28 cellular contexts compared by ENCODE assay signal in genomic region chr15:99068186-99068585, GRCh38.
"Had no signal": no experiment of that assay in that cellular context is flagged by ENCODE, and none has a peak within 500 bp of the region (broad histone marks: within the 10 kb centered on the region; RNA-seq: fewer than 3 reads in every experiment).

No MANE protein-coding gene starts in this region.

- H3K4me1 Mint-ChIP-seq: naive B cell; neural crest cell; stimulated activated effector memory CD8-positive, alpha-beta T cell treated with anti-CD3 and anti-CD28 coated beads, Interleukin-12 subunit alpha, Interleukin-12 subunit beta, amount 100 ng/mL, for 72 hours had no signal

- H3K27ac Mint-ChIP-seq: endodermal cell; mesothelial cell of epicardium; natural killer cell treated with Interleukin-12 subunit alpha and Interleukin-12 subunit beta and Interleukin-15 and Interleukin-18, amount 100 ng/mL, for 72 hours; stimulated activated effector memory CD8-positive, alpha-beta T cell treated with anti-CD3 and anti-CD28 coated beads, Interleukin-12 subunit alpha, Interleukin-12 subunit beta, amount 100 ng/mL, for 72 hours had no signal

- H3K27ac ChIP-seq: dorsolateral prefrontal cortex, epithelial cell of prostate, gastrocnemius medialis, stomach, thyroid gland, vagina had no signal

- H3K27me3 Mint-ChIP-seq: natural killer cell treated with Interleukin-12 subunit alpha and Interleukin-12 subunit beta and Interleukin-15 and Interleukin-18, amount 100 ng/mL, for 72 hours had no signal

- H3K4me1 ChIP-seq: gastrocnemius medialis, stomach, thyroid gland, vagina had no signal

- H3K27me3 ChIP-seq: dorsolateral prefrontal cortex, gastrocnemius medialis, stomach, thyroid gland, vagina had no signal

- H3K36me3 ChIP-seq: gastrocnemius medialis, stomach, thyroid gland, vagina had no signal

- H3K9me3 Mint-ChIP-seq: endodermal cell; mesothelial cell of epicardium; natural killer cell treated with Interleukin-12 subunit alpha and Interleukin-12 subunit beta and Interleukin-15 and Interleukin-18, amount 100 ng/mL, for 72 hours; neural crest cell; stimulated activated effector memory CD8-positive, alpha-beta T cell treated with anti-CD3 and anti-CD28 coated beads, Interleukin-12 subunit alpha, Interleukin-12 subunit beta, amount 100 ng/mL, for 72 hours had no signal

- H3K9me3 ChIP-seq: gastrocnemius medialis, mucosa of descending colon, stomach, thyroid gland, vagina had no signal

- FAIRE-seq: colon, kidney had no signal

- H3K4me2 ChIP-seq: smooth muscle cell had no signal

- ATAC-seq: esophagus mucosa; gastrocnemius medialis; mucosa of descending colon; sciatic nerve; stimulated activated effector memory CD8-positive, alpha-beta T cell treated with anti-CD3 and anti-CD28 coated beads, Interleukin-12 subunit alpha, Interleukin-12 subunit beta, amount 100 ng/mL, for 72 hours had no signal

- H3K4me3 ChIP-seq: dorsolateral prefrontal cortex, gastrocnemius medialis, mucosa of descending colon, smooth muscle cell, stomach, thyroid gland, vagina had no signal

- H3K36me3 Mint-ChIP-seq: mesothelial cell of epicardium; naive B cell; natural killer cell treated with Interleukin-12 subunit alpha and Interleukin-12 subunit beta and Interleukin-15 and Interleukin-18, amount 100 ng/mL, for 72 hours; stimulated activated effector memory CD8-positive, alpha-beta T cell treated with anti-CD3 and anti-CD28 coated beads, Interleukin-12 subunit alpha, Interleukin-12 subunit beta, amount 100 ng/mL, for 72 hours had no signal

- DNase-seq: dorsolateral prefrontal cortex; effector CD8-positive, alpha-beta T cell; endodermal cell; foreskin fibroblast; gastrocnemius medialis; head of caudate nucleus; kidney; mesenchymal stem cell; mucosa of descending colon; naive B cell; nucleus accumbens; posterior cingulate gyrus; stimulated activated CD4-positive, alpha-beta T cell treated with anti-CD3 and anti-CD28 coated beads, Interleukin-2, amount 100 ng/mL, for 24 hours; stimulated activated CD4-positive, alpha-beta T cell treated with anti-CD3 and anti-CD28 coated beads, Interleukin-4, amount 100 ng/mL, for 24 hours; stimulated activated naive CD4-positive, alpha-beta T cell treated with Interleukin-2 at 50 U/mL for 16 hours; stomach; thyroid gland; trophoblast cell had no signal

- H3K4me3 Mint-ChIP-seq: endodermal cell; mesothelial cell of epicardium; naive B cell; natural killer cell treated with Interleukin-12 subunit alpha and Interleukin-12 subunit beta and Interleukin-15 and Interleukin-18, amount 100 ng/mL, for 72 hours; neural crest cell; stimulated activated effector memory CD8-positive, alpha-beta T cell treated with anti-CD3 and anti-CD28 coated beads, Interleukin-12 subunit alpha, Interleukin-12 subunit beta, amount 100 ng/mL, for 72 hours had no signal
